In the genomic region with DNA sequence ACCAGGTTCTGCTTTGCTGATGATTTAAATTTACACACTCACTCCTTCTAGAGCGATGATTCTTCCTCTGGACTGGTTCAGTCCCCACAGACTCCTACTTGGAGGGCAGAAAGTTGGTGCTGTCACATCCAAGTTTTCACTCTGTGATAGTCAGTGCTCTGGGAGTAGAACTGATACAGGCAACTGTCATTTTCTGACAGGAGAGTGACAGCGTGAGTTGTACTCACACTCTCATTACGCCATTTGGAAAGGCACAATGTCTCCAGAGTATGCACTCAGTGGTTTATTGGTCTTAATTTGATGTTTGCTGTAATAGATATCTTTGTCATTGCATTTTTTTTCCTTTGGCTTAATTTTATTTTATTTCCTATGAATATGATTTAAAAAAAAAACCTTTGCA, we compare ENCODE assay signal across 7 cellular contexts.
"Had no signal": no experiment of that assay in that cellular context is flagged by ENCODE, and none has a peak within 500 bp of the region (broad histone marks: within the 10 kb centered on the region; RNA-seq: fewer than 3 reads in every experiment).

No MANE protein-coding gene starts in this region.

- H2AFZ ChIP-seq: GM23248 had no signal

- FAIRE-seq: H54, HTR-8/SVneo had no signal

- DNase-seq: GM23248, GOT3, H9, HCEC 1CT, KG1 had no signal

- H3K9ac ChIP-seq: GM23248 had no signal

- H3K4me3 ChIP-seq: GM23248 had no signal

- H3K27ac ChIP-seq: GM23248 had no signal
